Comparison of ENCODE assay signal across 1 cellular context in the genomic region with DNA sequence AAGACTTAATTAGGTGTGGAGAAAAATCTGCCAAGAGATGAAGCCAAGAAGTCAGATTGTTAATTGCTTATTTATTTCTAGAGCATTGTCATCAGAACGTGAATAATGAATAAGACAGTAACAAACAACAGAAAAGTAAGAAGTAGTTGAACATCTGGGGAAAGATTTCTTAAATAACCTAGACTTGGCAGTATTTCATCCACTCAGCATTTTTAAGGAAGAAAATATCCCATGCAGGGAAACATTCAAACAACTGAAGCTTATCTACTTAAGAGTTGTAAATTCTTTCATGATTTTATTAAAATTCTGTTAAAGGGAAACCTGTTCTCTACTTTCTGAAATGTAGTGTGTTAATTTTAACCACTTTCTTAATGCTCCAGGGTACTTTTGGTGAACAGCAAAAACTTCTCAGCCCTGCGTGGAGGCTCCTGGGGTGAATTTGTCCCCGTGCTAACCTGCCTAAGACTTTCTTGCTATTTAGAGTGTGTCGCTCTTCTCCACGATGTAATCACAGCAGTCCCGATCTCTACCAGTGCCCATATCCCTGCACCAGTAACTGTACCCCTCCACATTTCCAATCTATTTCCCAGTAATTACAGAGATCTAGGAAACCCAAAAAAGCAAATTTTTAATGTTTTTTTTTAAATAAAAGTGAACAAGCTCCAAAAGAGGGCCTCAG.
TF ChIP-seq lines count a peak whose summit lies in the region.

No MANE protein-coding gene starts in this region.

TF ChIP-seq in K562, 482 proteins besides CTCF, POLR2A, EP300 and RAD21 (continued from another document):
- TF ChIP-seq MAFG (tag; conservative IDR thresholded peaks at IDR 0.05) (peak; percentile 58; the same call in 1 of the 2 replicates), HCFC1 (IDR thresholded peaks at IDR 0.05; ENCODE audit: low read depth, low read length) (no peak), MEF2D (tag; conservative IDR thresholded peaks at IDR 0.05; ENCODE audit: low read depth) (no peak), NR1H2 (CRISPR knock-in tag; IDR thresholded peaks at IDR 0.05) (no peak), MXI1 (IDR thresholded peaks at IDR 0.05; ENCODE audit: low read depth, low read length) (no peak), MAFF (IDR thresholded peaks at IDR 0.05; ENCODE audit: low read length) (peak; percentile 61), CREM (IDR thresholded peaks at IDR 0.05; ENCODE audit: low read depth) (no peak), SREBF2 (CRISPR knock-in tag; IDR thresholded peaks at IDR 0.05) (no peak), ZNF184 (CRISPR knock-in tag; IDR thresholded peaks at IDR 0.05) (no peak), TBP (optimal IDR thresholded peaks at IDR 0.05; ENCODE audit: low read depth, low read length) (no peak), ZNF3 (CRISPR knock-in tag; IDR thresholded peaks at IDR 0.05) (no peak), KDM5B (IDR thresholded peaks at IDR 0.05; ENCODE audit: insufficient replicate concordance, low read depth, low read length) (no peak), PCBP2 (IDR thresholded peaks at IDR 0.05; ENCODE audit: low read depth, low read length, poor library complexity, severe bottlenecking) (no peak), ZNF316 (IDR thresholded peaks at IDR 0.05) (peak; percentile 80), MAFK (IDR thresholded peaks at IDR 0.05; ENCODE audit: low read length) (peak; percentile 38; the same call in 1 of the 2 replicates), BRF2 (IDR thresholded peaks at IDR 0.05; ENCODE audit: borderline replicate concordance, insufficient read depth, insufficient read length) (no peak), CTCFL (IDR thresholded peaks at IDR 0.05; ENCODE audit: borderline replicate concordance, insufficient read depth, low read depth, low read length, poor library complexity, severe bottlenecking) (no peak), KDM2B (CRISPR knock-in tag; IDR thresholded peaks at IDR 0.05) (no peak), ZNF398 (CRISPR knock-in tag; IDR thresholded peaks at IDR 0.05) (no peak), MLLT1 (IDR thresholded peaks at IDR 0.05) (no peak), C11orf30 (IDR thresholded peaks at IDR 0.05; ENCODE audit: low read depth) (peak; percentile 71)
- TF ChIP-seq, protein P1, sequence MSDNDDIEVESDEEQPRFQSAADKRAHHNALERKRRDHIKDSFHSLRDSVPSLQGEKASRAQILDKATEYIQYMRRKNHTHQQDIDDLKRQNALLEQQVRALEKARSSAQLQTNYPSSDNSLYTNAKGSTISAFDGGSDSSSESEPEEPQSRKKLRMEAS (CRISPR knock-in tag; IDR thresholded peaks at IDR 0.05), result no peak
- TF ChIP-seq, protein P2, sequence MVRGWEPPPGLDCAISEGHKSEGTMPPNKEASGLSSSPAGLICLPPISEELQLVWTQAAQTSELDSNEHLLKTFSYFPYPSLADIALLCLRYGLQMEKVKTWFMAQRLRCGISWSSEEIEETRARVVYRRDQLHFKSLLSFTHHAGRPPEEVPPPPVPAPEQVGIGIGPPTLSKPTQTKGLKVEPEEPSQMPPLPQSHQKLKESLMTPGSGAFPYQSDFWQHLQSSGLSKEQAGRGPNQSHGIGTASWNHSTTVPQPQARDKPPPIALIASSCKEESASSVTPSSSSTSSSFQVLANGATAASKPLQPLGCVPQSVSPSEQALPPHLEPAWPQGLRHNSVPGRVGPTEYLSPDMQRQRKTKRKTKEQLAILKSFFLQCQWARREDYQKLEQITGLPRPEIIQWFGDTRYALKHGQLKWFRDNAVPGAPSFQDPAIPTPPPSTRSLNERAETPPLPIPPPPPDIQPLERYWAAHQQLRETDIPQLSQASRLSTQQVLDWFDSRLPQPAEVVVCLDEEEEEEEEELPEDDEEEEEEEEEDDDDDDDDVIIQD (CRISPR knock-in tag; IDR thresholded peaks at IDR 0.05), result no peak
TF ChIP-seq in K562: peak in this region for 5.
